ENCODE assay signal across 28 cellular contexts in the genomic region with DNA sequence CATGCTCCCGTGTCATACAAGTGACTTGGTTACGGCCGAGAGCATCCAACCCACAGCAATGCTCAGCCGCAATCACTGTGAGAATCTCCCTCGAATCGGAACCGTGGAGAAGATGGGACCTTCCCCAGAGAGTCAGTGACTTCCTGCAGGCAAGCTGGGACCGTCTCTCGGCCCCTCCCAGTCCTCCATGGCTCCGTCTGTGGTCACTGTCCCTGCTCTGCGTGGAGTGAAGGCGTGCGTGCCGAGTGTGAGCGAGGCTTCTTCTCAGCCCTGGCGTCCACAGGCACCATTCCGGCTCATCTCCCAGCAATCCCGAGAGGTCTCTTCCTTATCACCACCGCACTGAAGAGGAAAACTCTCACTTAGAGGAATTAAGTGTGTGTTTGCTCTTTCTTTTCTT.
"Had no signal": no experiment of that assay in that cellular context is flagged by ENCODE, and none has a peak within 500 bp of the region (broad histone marks: within the 10 kb centered on the region; RNA-seq: fewer than 3 reads in every experiment).

No MANE protein-coding gene starts in this region.

- H3K4me3 ChIP-seq: breast epithelium, esophagus muscularis mucosa, gastrocnemius medialis, sigmoid colon, uterus had no signal

- H3K4me3 Mint-ChIP-seq: activated B cell treated with CpG ODN at 0.5 μM for 24 hours; activated CD8-positive, alpha-beta T cell treated with anti-CD3 and anti-CD28 coated beads for 36 hours; activated naive CD4-positive, alpha-beta T cell treated with anti-CD3 and anti-CD28 coated beads, Interleukin-2, amount 50 U/mL, for 24 hours; activated naive CD8-positive, alpha-beta T cell treated with anti-CD3 and anti-CD28 coated beads, Interleukin-2, amount 50 U/mL, for 24 hours; memory B cell; natural killer cell; stimulated activated memory B cell treated with anti-CD40 and anti-IgM and Interleukin-4, amounts not matched to agents 10 μg/mL and 1 μg/mL and 100 μg/mL, for 72 hours; stimulated activated naive CD8-positive, alpha-beta T cell treated with anti-CD3 and anti-CD28 coated beads, Interleukin-15, amount 100 ng/mL, for 72 hours; type B pancreatic cell had no signal

- H3K27me3 Mint-ChIP-seq: activated B cell treated with CpG ODN at 0.5 μM for 24 hours; activated CD8-positive, alpha-beta T cell treated with anti-CD3 and anti-CD28 coated beads for 36 hours; activated naive CD4-positive, alpha-beta T cell treated with anti-CD3 and anti-CD28 coated beads, Interleukin-2, amount 50 U/mL, for 24 hours; activated naive CD8-positive, alpha-beta T cell treated with anti-CD3 and anti-CD28 coated beads, Interleukin-2, amount 50 U/mL, for 24 hours; stimulated activated memory B cell treated with anti-CD40 and anti-IgM and Interleukin-4, amounts not matched to agents 10 μg/mL and 1 μg/mL and 100 μg/mL, for 72 hours; stimulated activated naive CD8-positive, alpha-beta T cell treated with anti-CD3 and anti-CD28 coated beads, Interleukin-15, amount 100 ng/mL, for 72 hours; type B pancreatic cell had no signal

- H3K36me3 Mint-ChIP-seq: activated naive CD4-positive, alpha-beta T cell treated with anti-CD3 and anti-CD28 coated beads, Interleukin-2, amount 50 U/mL, for 24 hours; natural killer cell; stimulated activated memory B cell treated with anti-CD40 and anti-IgM and Interleukin-4, amounts not matched to agents 10 μg/mL and 1 μg/mL and 100 μg/mL, for 72 hours; type B pancreatic cell had no signal

- H3K9me3 ChIP-seq: breast epithelium, esophagus muscularis mucosa, gastrocnemius medialis, sigmoid colon, uterus had no signal

- DNase-seq: activated B cell treated with CpG ODN at 0.5 μM for 24 hours; activated CD4-positive, alpha-beta T cell treated with anti-CD3 and anti-CD28 coated beads, Interleukin-2, amount 50 U/mL, for 1 hour; activated CD8-positive, alpha-beta T cell treated with anti-CD3 and anti-CD28 coated beads for 36 hours; activated naive CD8-positive, alpha-beta T cell treated with anti-CD3 and anti-CD28 coated beads, Interleukin-2, amount 50 U/mL, for 24 hours; activated T-cell treated with anti-CD3 and anti-CD28 coated beads, Interleukin-2, amount 50 U/mL, for 48 hours; amygdala; central memory CD4-positive, alpha-beta T cell; dermis blood vessel endothelial cell; effector CD4-positive, alpha-beta T cell; gastrocnemius medialis; glutamatergic neuron; left cardiac atrium; natural killer cell; sigmoid colon; small intestine; stimulated activated CD4-positive, alpha-beta T cell treated with anti-CD3 and anti-CD28 coated beads, Interleukin-4, amount 100 ng/mL, for 4 hours; stimulated activated CD8-positive, alpha-beta memory T cell treated with anti-CD3 and anti-CD28 coated beads, Interleukin-4, amount 100 ng/mL, for 48 hours; stimulated activated naive CD8-positive, alpha-beta T cell treated with anti-CD3 and anti-CD28 coated beads, Interleukin-15, amount 100 ng/mL, for 72 hours; substantia nigra; T-helper 2 cell; uterus had no signal

- ATAC-seq: activated CD8-positive, alpha-beta T cell treated with anti-CD3 and anti-CD28 coated beads for 36 hours; activated naive CD8-positive, alpha-beta T cell treated with anti-CD3 and anti-CD28 coated beads, Interleukin-2, amount 50 U/mL, for 24 hours; gastrocnemius medialis; left cardiac atrium; natural killer cell; stimulated activated memory B cell treated with anti-CD40 and anti-IgM and Interleukin-4, amounts not matched to agents 10 μg/mL and 1 μg/mL and 100 μg/mL, for 72 hours; stimulated activated naive CD8-positive, alpha-beta T cell treated with anti-CD3 and anti-CD28 coated beads, Interleukin-15, amount 100 ng/mL, for 72 hours had no signal

- H3K4me1 Mint-ChIP-seq: activated B cell treated with CpG ODN at 0.5 μM for 24 hours; memory B cell; stimulated activated memory B cell treated with anti-CD40 and anti-IgM and Interleukin-4, amounts not matched to agents 10 μg/mL and 1 μg/mL and 100 μg/mL, for 72 hours had no signal

- H3K36me3 ChIP-seq: breast epithelium, esophagus muscularis mucosa, gastrocnemius medialis, sigmoid colon, uterus had no signal

- H3K27ac Mint-ChIP-seq: activated B cell treated with CpG ODN at 0.5 μM for 24 hours; activated CD8-positive, alpha-beta T cell treated with anti-CD3 and anti-CD28 coated beads for 36 hours; activated naive CD4-positive, alpha-beta T cell treated with anti-CD3 and anti-CD28 coated beads, Interleukin-2, amount 50 U/mL, for 24 hours; activated naive CD8-positive, alpha-beta T cell treated with anti-CD3 and anti-CD28 coated beads, Interleukin-2, amount 50 U/mL, for 24 hours; activated T-helper 2 cell treated with anti-CD3 and anti-CD28 coated beads, Interferon-gamma antibody, Interleukin-2, Interleukin-4, amounts not matched to agents 10 μg/mL and 5 μg/mL and 100 μg/mL, durations not matched to agents 14 hours and 24 hours and 36 hours; memory B cell; natural killer cell; stimulated activated memory B cell treated with anti-CD40 and anti-IgM and Interleukin-4, amounts not matched to agents 10 μg/mL and 1 μg/mL and 100 μg/mL, for 72 hours; type B pancreatic cell had no signal

- H3K27me3 ChIP-seq: breast epithelium, esophagus muscularis mucosa, gastrocnemius medialis, sigmoid colon, uterus had no signal

- H3K9me3 Mint-ChIP-seq: activated B cell treated with CpG ODN at 0.5 μM for 24 hours; activated CD8-positive, alpha-beta T cell treated with anti-CD3 and anti-CD28 coated beads for 36 hours; activated naive CD4-positive, alpha-beta T cell treated with anti-CD3 and anti-CD28 coated beads, Interleukin-2, amount 50 U/mL, for 24 hours; activated naive CD8-positive, alpha-beta T cell treated with anti-CD3 and anti-CD28 coated beads, Interleukin-2, amount 50 U/mL, for 24 hours; activated T-helper 2 cell treated with anti-CD3 and anti-CD28 coated beads, Interferon-gamma antibody, Interleukin-2, Interleukin-4, amounts not matched to agents 10 μg/mL and 5 μg/mL and 100 μg/mL, durations not matched to agents 14 hours and 24 hours and 36 hours; memory B cell; natural killer cell; stimulated activated memory B cell treated with anti-CD40 and anti-IgM and Interleukin-4, amounts not matched to agents 10 μg/mL and 1 μg/mL and 100 μg/mL, for 72 hours; stimulated activated naive CD8-positive, alpha-beta T cell treated with anti-CD3 and anti-CD28 coated beads, Interleukin-15, amount 100 ng/mL, for 72 hours; type B pancreatic cell had no signal

- H3K27ac ChIP-seq: breast epithelium, esophagus muscularis mucosa, gastrocnemius medialis, sigmoid colon, uterus had no signal
